ENCODE assay signal across 22 cellular contexts in genomic region chr7:152180048-152180447, GRCh38.
"Had no signal": no experiment of that assay in that cellular context is flagged by ENCODE, and none has a peak within 500 bp of the region (broad histone marks: within the 10 kb centered on the region; RNA-seq: fewer than 3 reads in every experiment).

No MANE protein-coding gene starts in this region.

- H3K4me3 ChIP-seq: colonic mucosa, esophagus squamous epithelium, gastrocnemius medialis, heart right ventricle, left lung, lower lobe of right lung had no signal

- H3K9me3 Mint-ChIP-seq: dendritic cell treated with granulocyte-macrophage colony-stimulating factor and Interleukin-4, amounts not matched to agents 40 ng/mL and 50 ng/mL, for 4 days; effector memory CD8-positive, alpha-beta T cell; endodermal cell had no signal

- H3K27ac Mint-ChIP-seq: dendritic cell treated with granulocyte-macrophage colony-stimulating factor and Interleukin-4, amounts not matched to agents 40 ng/mL and 50 ng/mL, for 4 days; effector memory CD8-positive, alpha-beta T cell; endodermal cell had no signal

- H3K4me3 Mint-ChIP-seq: dendritic cell treated with granulocyte-macrophage colony-stimulating factor and Interleukin-4, amounts not matched to agents 40 ng/mL and 50 ng/mL, for 4 days; effector memory CD8-positive, alpha-beta T cell; endodermal cell had no signal

- H3K4me1 Mint-ChIP-seq: endodermal cell had no signal

- H3K4me1 ChIP-seq: colonic mucosa, esophagus squamous epithelium, gastrocnemius medialis, left lung, lower lobe of right lung had no signal

- H3K27me3 Mint-ChIP-seq: dendritic cell treated with granulocyte-macrophage colony-stimulating factor and Interleukin-4, amounts not matched to agents 40 ng/mL and 50 ng/mL, for 4 days; effector memory CD8-positive, alpha-beta T cell had no signal

- H3K27me3 ChIP-seq: colonic mucosa, esophagus squamous epithelium, gastrocnemius medialis, heart right ventricle, left lung had no signal

- ATAC-seq: effector memory CD8-positive, alpha-beta T cell; esophagus mucosa; heart right ventricle; left cardiac atrium; left lung; left ventricle myocardium superior; lower lobe of right lung had no signal

- H3K27ac ChIP-seq: colonic mucosa, epithelial cell of prostate, esophagus squamous epithelium, gastrocnemius medialis, heart right ventricle, left lung, lower lobe of right lung had no signal

- H3K9me3 ChIP-seq: colonic mucosa, esophagus squamous epithelium, gastrocnemius medialis, heart right ventricle, left lung, lower lobe of right lung had no signal

- DNase-seq: colonic mucosa; cortex of kidney; effector CD8-positive, alpha-beta T cell; effector memory CD8-positive, alpha-beta T cell; endodermal cell; esophagus squamous epithelium; foreskin fibroblast; foreskin melanocyte; gastrocnemius medialis; glutamatergic neuron; head of caudate nucleus; heart right ventricle; hippocampal formation; left cardiac atrium; left lung; left ventricle myocardium superior; lower lobe of right lung; mesendoderm; midbrain had no signal
